ENCODE assay signal across 12 cellular contexts in genomic region chr10:99906470-99906869, GRCh38.
A peak's percentile ranks its signal among the peaks of the same experiment; 100 is the strongest.
DNase-seq lines count a peak whose midpoint lies in the region; ATAC-seq, FAIRE-seq and TF ChIP-seq lines count a peak whose summit lies in the region.
"Had no signal": no experiment of that assay in that cellular context is flagged by ENCODE, and none has a peak within 500 bp of the region (broad histone marks: within the 10 kb centered on the region; RNA-seq: fewer than 3 reads in every experiment).

No MANE protein-coding gene starts in this region.

- no peaks in the 10 kb centered on the region for H3K27me3 Mint-ChIP-seq in effector memory CD8-positive, alpha-beta T cell

- no peaks in the 10 kb centered on the region for H3K9me3 Mint-ChIP-seq in effector memory CD8-positive, alpha-beta T cell
- H3K9me3 Mint-ChIP-seq: T-helper 1 cell treated with Interleukin-12 subunit alpha and Interleukin-12 subunit beta and Interleukin-4 antibody, amounts not matched to agents 30 μg/mL and 1 μg/mL, for 36 hours had no signal

- ATAC-seq in heart left ventricle (peak in 3 of 4 donors; percentile 58 to 89 (median 68)), K562 (peak; percentile 49; the same call in 2 of the 3 replicates)
- ATAC-seq in effector memory CD8-positive, alpha-beta T cell (replicated peaks) = no peak

- no peaks in the 10 kb centered on the region for H3K9me1 ChIP-seq in K562 (ENCODE audit: control insufficient read depth, insufficient read depth, low read length)

- no peak overlapping the region for H3K4me2 ChIP-seq in K562 (ENCODE audit: insufficient read depth, low read length)

- TF ChIP-seq CTCF in heart left ventricle (IDR thresholded peaks at IDR 0.05) (peak in 1 of 12 donors; percentile 16), left ventricle myocardium inferior (IDR thresholded peaks at IDR 0.05; ENCODE audit: borderline replicate concordance) (no peak), K562 (IDR thresholded peaks at IDR 0.05 in 2 of 3, conservative IDR thresholded peaks at IDR 0.05 in 1 of 3; ENCODE audit: insufficient read depth in 2 of 3, low read depth in 1 of 3, low read length in 3 of 3) (peak in 2 of 3 experiments; percentile 21 to 28; a peak in 2 of 6 replicates)

- POLR2A ChIA-PET in K562 (lab: Yijun Ruan, JAX) = interaction anchor here (0.7 kb wide), 1 partner anchor 643 kb away, joined by 3 read pairs; no protein-coding TSS in a partner anchor

- H2AFZ ChIP-seq in K562 (ENCODE audit: low read depth, low read length) = no peak overlapping the region

- no peaks in the 10 kb centered on the region for H3K79me2 ChIP-seq in K562 (ENCODE audit: control insufficient read depth, insufficient read depth, low read length)

- TF ChIP-seq RAD21 in K562 (CRISPR knock-in tag; conservative IDR thresholded peaks at IDR 0.05 in 1 of 2, IDR thresholded peaks at IDR 0.05 in 1 of 2) = no peak

- no peaks in the 10 kb centered on the region for H4K20me1 ChIP-seq in K562 (replicated peaks; ENCODE audit: control insufficient read depth, insufficient read depth, low read length)

- CTCF ChIA-PET in K562 (lab: Yijun Ruan, JAX; ENCODE audit: low intra/inter-chr PET ratio) = interaction anchor here (0.5 kb wide), 1 partner anchor 36 kb away, joined by 3 read pairs; no protein-coding TSS in a partner anchor

- no peak overlapping the region; a peak in 1 of 4 replicates for H3K9ac ChIP-seq in K562 (ENCODE audit: insufficient read depth in 1 of 2, low read depth in 2 of 2, low read length in 2 of 2)

- H3K27me3 ChIP-seq in heart left ventricle = no peaks in the 10 kb centered on the region
- no peaks in the 10 kb centered on the region for H3K27me3 ChIP-seq in left ventricle myocardium inferior (ENCODE audit: low read depth)
- H3K27me3 ChIP-seq in K562 (ENCODE audit: control insufficient read depth in 2 of 2, insufficient read depth in 2 of 2, low read length in 2 of 2) = no peaks in the 10 kb centered on the region

- no peaks in the 10 kb centered on the region for H3K9me3 ChIP-seq in heart left ventricle
- H3K9me3 ChIP-seq in left ventricle myocardium inferior (replicated peaks) = no peaks in the 10 kb centered on the region
- no peaks in the 10 kb centered on the region for H3K9me3 ChIP-seq in K562 (replicated peaks; ENCODE audit: control insufficient read depth, insufficient read depth, low read depth, low read length)
- H3K9me3 ChIP-seq: prostate gland had no signal

- H3K27ac ChIP-seq in heart left ventricle (no peak overlapping the region), left ventricle myocardium inferior (replicated peaks) (no peak overlapping the region), K562 (ENCODE audit: extremely low read depth, low read depth, low read length) (no peak overlapping the region)
- H3K27ac ChIP-seq: prostate gland had no signal

- BruUV-seq in K562 (replicated peaks; lab: Mats Ljungman, UMichigan) = no TSS peak

- H3K36me3 Mint-ChIP-seq in effector memory CD8-positive, alpha-beta T cell (ENCODE audit: insufficient read depth) = peaks cover 8% of the 10 kb centered on the region

- H3K4me1 ChIP-seq in heart left ventricle (no peaks in the 10 kb centered on the region), left ventricle myocardium inferior (peaks cover 4% of the 10 kb centered on the region), K562 (replicated peaks in 1 of 2; ENCODE audit: control insufficient read depth in 2 of 2, insufficient read depth in 2 of 2, low read length in 2 of 2) (peaks cover 0 to 7% of the 10 kb centered on the region in 2 experiments; a peak in 1 of 5 replicates)
- H3K4me1 ChIP-seq: prostate gland had no signal

- H3K27ac Mint-ChIP-seq in effector memory CD8-positive, alpha-beta T cell = no peak overlapping the region
- H3K27ac Mint-ChIP-seq: T-helper 1 cell treated with Interleukin-12 subunit alpha and Interleukin-12 subunit beta and Interleukin-4 antibody, amounts not matched to agents 30 μg/mL and 1 μg/mL, for 36 hours had no signal

- in situ Hi-C loops in K562 (cut with MboI) = no loop called here

- H3K36me3 ChIP-seq in heart left ventricle (peaks cover 0 to 62% (median 53%) of the 10 kb centered on the region in 9 donors), left ventricle myocardium inferior (peaks cover 44% of the 10 kb centered on the region), K562 (ENCODE audit: control insufficient read depth, insufficient read depth, low read length) (no peaks in the 10 kb centered on the region)
- H3K36me3 ChIP-seq: prostate gland had no signal

- peaks cover 0 to 2% of the 10 kb centered on the region in 2 donors for H3K4me1 Mint-ChIP-seq in effector memory CD8-positive, alpha-beta T cell (ENCODE audit: low read depth in 2 of 2)

- no peak overlapping the region for H3K4me3 Mint-ChIP-seq in effector memory CD8-positive, alpha-beta T cell
- H3K4me3 Mint-ChIP-seq: T-helper 1 cell treated with Interleukin-12 subunit alpha and Interleukin-12 subunit beta and Interleukin-4 antibody, amounts not matched to agents 30 μg/mL and 1 μg/mL, for 36 hours had no signal

- H3K4me3 ChIP-seq in heart left ventricle (no peak overlapping the region), left ventricle myocardium inferior (no peak overlapping the region), K562 (no peak overlapping the region)
- H3K4me3 ChIP-seq: prostate gland had no signal

- WGBS in heart left ventricle, 4 donors = 74 to 83% (median 78%) methylated on average over 9 of the region's 9 CpGs
- 33% methylated on average over 9 of the region's 9 CpGs for WGBS in K562 (ENCODE audit: insufficient coverage, low coverage, missing lambda C conversion rate)

- DNase-seq in heart left ventricle = peak in 3 of 5 donors; percentile 11 to 37 (median 37)
- DNase-seq in left ventricle myocardium inferior = no peak
- peak; percentile 12 to 47 (median 18) for DNase-seq in K562 (ENCODE audit: extremely low read depth in 1 of 4, low spot score in 3 of 4)
- peak; percentile 94 for DNase-seq in kidney tubule cell (ENCODE audit: low spot score)
- DNase-seq in ureter (ENCODE audit: low spot score) = peak; percentile 62
- DNase-seq in effector memory CD8-positive, alpha-beta T cell = no peak
- DNase-seq in germinal center (ENCODE audit: low spot score) = no peak
- DNase-seq in superior temporal gyrus (ENCODE audit: extremely low spot score) = no peak
- DNase-seq: KG1, NCI-H524 treated with DMSO at 0.1 percent for 48 hours had no signal

- TF ChIP-seq EP300 in K562 (IDR thresholded peaks at IDR 0.05; ENCODE audit: low read length) = no peak

- FAIRE-seq in K562 (lab: Jason Lieb, UNC) = no peak

- TF ChIP-seq POLR2A in heart left ventricle (IDR thresholded peaks at IDR 0.05) (no peak), K562 (conservative IDR thresholded peaks at IDR 0.05) (no peak)

- intact Hi-C loops in heart left ventricle (cut with DNase I) = loop anchor here in 3 of 10 donors (5.0 to 10.0 kb wide), 3 partner anchors 52 to 101 kb away; partner anchors contain the start of gene DNMBP (in 2 of the 3)
- intact Hi-C loops in left ventricle myocardium inferior (cut with micrococcal nuclease) = no loop called here
- intact Hi-C loops in K562 (cut with micrococcal nuclease) = no loop called here

TF ChIP-seq in K562, 482 proteins besides CTCF, POLR2A, EP300 and RAD21 (continues in another document):
- peak; percentile 49; the same call in 1 of the 2 replicates for TF ChIP-seq EP400 (IDR thresholded peaks at IDR 0.05)

Comparison
In these comparisons a context has a peak if more than half of its experiments do, and no peak if none do; other contexts are left out.
1. DNase-seq: peak in heart left ventricle (3 of 5), K562 (4 of 4), kidney tubule cell (single experiment) and ureter (single experiment); none in left ventricle myocardium inferior (single experiment), effector memory CD8-positive, alpha-beta T cell (0 of 3), germinal center (single experiment) and superior temporal gyrus (single experiment).